Comparison of ENCODE assay signal across 1 cellular context in the genomic region with DNA sequence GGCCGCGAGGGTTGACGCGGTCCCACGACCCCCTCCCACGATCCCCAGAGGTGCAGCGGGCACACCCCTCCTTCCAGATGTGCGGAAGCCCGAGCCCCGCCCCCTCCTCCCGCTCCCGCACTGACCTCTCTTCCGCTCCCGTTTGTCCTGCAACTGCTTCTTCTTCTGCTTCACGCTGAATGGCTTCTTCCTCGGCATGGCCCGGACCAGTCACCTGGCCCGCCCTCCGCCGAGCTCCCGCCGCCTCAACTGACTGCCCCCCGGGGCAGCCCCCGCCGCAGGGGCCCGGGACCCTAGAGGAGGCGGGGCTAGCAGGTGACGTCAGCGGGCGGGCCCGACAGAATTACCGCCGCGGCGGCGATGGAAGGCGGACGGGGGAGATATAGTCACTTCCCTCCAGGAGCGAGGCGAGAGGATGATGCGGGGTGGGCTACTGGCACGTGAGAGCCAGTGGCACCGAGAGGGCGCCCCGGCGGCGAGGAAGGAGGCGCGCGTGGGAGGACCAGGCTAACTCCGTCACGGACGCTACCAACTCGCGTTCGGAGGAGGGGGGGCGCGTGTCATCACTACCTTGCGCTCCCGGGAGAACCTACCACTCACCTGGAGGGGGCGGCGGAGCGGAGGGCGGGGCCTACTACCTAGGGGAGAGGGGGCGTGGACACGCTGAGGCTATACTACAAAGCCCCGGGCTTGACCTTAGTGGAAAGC.
A peak's percentile ranks its signal among the peaks of the same experiment; 100 is the strongest.
TF ChIP-seq lines count a peak whose summit lies in the region.

Gene GNL1, minus strand, starts transcription at position 484 of the 708 bp plus-strand sequence. Its CDS starts 286 bp downstream, at position 198.

TF ChIP-seq in WTC11, 78 proteins besides CTCF, POLR2A, EP300 and RAD21 (continued from another document and continues in another):
- no peak for TF ChIP-seq ZNF425 (CRISPR knock-in tag; conservative IDR thresholded peaks at IDR 0.05)
- no peak for TF ChIP-seq ZNF263 (CRISPR knock-in tag; IDR thresholded peaks at IDR 0.05; ENCODE audit: low read depth)
- TF ChIP-seq RELA (CRISPR knock-in tag; IDR thresholded peaks at IDR 0.05; ENCODE audit: borderline replicate concordance), result no peak
- no peak for TF ChIP-seq ZBTB21 (CRISPR knock-in tag; IDR thresholded peaks at IDR 0.05; ENCODE audit: borderline replicate concordance)
- TF ChIP-seq GTF2I (CRISPR knock-in tag; conservative IDR thresholded peaks at IDR 0.05), result no peak
- TF ChIP-seq ZNF317 (CRISPR knock-in tag; IDR thresholded peaks at IDR 0.05; ENCODE audit: borderline replicate concordance, low read depth), result no peak
- TF ChIP-seq PREB (CRISPR knock-in tag; IDR thresholded peaks at IDR 0.05; ENCODE audit: borderline replicate concordance), result no peak; the same call in 1 of the 2 replicates
- no peak for TF ChIP-seq SMAD4 (CRISPR knock-in tag; IDR thresholded peaks at IDR 0.05)
- no peak for TF ChIP-seq JAZF1 (CRISPR knock-in tag; IDR thresholded peaks at IDR 0.05)
- TF ChIP-seq, protein P1, sequence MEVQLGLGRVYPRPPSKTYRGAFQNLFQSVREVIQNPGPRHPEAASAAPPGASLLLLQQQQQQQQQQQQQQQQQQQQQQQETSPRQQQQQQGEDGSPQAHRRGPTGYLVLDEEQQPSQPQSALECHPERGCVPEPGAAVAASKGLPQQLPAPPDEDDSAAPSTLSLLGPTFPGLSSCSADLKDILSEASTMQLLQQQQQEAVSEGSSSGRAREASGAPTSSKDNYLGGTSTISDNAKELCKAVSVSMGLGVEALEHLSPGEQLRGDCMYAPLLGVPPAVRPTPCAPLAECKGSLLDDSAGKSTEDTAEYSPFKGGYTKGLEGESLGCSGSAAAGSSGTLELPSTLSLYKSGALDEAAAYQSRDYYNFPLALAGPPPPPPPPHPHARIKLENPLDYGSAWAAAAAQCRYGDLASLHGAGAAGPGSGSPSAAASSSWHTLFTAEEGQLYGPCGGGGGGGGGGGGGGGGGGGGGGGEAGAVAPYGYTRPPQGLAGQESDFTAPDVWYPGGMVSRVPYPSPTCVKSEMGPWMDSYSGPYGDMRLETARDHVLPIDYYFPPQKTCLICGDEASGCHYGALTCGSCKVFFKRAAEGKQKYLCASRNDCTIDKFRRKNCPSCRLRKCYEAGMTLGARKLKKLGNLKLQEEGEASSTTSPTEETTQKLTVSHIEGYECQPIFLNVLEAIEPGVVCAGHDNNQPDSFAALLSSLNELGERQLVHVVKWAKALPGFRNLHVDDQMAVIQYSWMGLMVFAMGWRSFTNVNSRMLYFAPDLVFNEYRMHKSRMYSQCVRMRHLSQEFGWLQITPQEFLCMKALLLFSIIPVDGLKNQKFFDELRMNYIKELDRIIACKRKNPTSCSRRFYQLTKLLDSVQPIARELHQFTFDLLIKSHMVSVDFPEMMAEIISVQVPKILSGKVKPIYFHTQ (CRISPR knock-in tag; IDR thresholded peaks at IDR 0.05), result no peak
- TF ChIP-seq ATF1 (CRISPR knock-in tag; IDR thresholded peaks at IDR 0.05), result no peak
- 0 out of 2 replicates have a peak, but pooled peaks have one; percentile 35 for TF ChIP-seq FOXK1 (CRISPR knock-in tag; IDR thresholded peaks at IDR 0.05)
- TF ChIP-seq, protein P2, sequence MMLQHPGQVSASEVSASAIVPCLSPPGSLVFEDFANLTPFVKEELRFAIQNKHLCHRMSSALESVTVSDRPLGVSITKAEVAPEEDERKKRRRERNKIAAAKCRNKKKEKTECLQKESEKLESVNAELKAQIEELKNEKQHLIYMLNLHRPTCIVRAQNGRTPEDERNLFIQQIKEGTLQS (CRISPR knock-in tag; conservative IDR thresholded peaks at IDR 0.05), result peak; percentile 51; the same call in 1 of the 2 replicates
- no peak for TF ChIP-seq NFATC4 (CRISPR knock-in tag; IDR thresholded peaks at IDR 0.05)
- TF ChIP-seq E2F5 (CRISPR knock-in tag; IDR thresholded peaks at IDR 0.05), result 0 out of 2 replicates have a peak, but pooled peaks have one; percentile 44
- TF ChIP-seq ZNF671 (CRISPR knock-in tag; IDR thresholded peaks at IDR 0.05), result no peak
- TF ChIP-seq ZNF423 (CRISPR knock-in tag; IDR thresholded peaks at IDR 0.05), result peak; percentile 46; the same call in 1 of the 2 replicates
- TF ChIP-seq, protein P3, sequence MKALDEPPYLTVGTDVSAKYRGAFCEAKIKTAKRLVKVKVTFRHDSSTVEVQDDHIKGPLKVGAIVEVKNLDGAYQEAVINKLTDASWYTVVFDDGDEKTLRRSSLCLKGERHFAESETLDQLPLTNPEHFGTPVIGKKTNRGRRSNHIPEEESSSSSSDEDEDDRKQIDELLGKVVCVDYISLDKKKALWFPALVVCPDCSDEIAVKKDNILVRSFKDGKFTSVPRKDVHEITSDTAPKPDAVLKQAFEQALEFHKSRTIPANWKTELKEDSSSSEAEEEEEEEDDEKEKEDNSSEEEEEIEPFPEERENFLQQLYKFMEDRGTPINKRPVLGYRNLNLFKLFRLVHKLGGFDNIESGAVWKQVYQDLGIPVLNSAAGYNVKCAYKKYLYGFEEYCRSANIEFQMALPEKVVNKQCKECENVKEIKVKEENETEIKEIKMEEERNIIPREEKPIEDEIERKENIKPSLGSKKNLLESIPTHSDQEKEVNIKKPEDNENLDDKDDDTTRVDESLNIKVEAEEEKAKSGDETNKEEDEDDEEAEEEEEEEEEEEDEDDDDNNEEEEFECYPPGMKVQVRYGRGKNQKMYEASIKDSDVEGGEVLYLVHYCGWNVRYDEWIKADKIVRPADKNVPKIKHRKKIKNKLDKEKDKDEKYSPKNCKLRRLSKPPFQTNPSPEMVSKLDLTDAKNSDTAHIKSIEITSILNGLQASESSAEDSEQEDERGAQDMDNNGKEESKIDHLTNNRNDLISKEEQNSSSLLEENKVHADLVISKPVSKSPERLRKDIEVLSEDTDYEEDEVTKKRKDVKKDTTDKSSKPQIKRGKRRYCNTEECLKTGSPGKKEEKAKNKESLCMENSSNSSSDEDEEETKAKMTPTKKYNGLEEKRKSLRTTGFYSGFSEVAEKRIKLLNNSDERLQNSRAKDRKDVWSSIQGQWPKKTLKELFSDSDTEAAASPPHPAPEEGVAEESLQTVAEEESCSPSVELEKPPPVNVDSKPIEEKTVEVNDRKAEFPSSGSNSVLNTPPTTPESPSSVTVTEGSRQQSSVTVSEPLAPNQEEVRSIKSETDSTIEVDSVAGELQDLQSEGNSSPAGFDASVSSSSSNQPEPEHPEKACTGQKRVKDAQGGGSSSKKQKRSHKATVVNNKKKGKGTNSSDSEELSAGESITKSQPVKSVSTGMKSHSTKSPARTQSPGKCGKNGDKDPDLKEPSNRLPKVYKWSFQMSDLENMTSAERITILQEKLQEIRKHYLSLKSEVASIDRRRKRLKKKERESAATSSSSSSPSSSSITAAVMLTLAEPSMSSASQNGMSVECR (CRISPR knock-in tag; IDR thresholded peaks at IDR 0.05; ENCODE audit: borderline replicate concordance), result 0 out of 2 replicates have a peak, but pooled peaks have one; percentile 57
- no peak for TF ChIP-seq EMX1 (CRISPR knock-in tag; IDR thresholded peaks at IDR 0.05)
- no peak for TF ChIP-seq ZSCAN18 (CRISPR knock-in tag; IDR thresholded peaks at IDR 0.05)
- peak; percentile 87 for TF ChIP-seq NFE2L1 (CRISPR knock-in tag; IDR thresholded peaks at IDR 0.05)
- TF ChIP-seq ZNF416 (CRISPR knock-in tag; IDR thresholded peaks at IDR 0.05), result no peak
- no peak for TF ChIP-seq CBFB (CRISPR knock-in tag; IDR thresholded peaks at IDR 0.05; ENCODE audit: low read depth)
- no peak for TF ChIP-seq ZMAT4 (CRISPR knock-in tag; IDR thresholded peaks at IDR 0.05)
- TF ChIP-seq OVOL2 (CRISPR knock-in tag; IDR thresholded peaks at IDR 0.05; ENCODE audit: borderline replicate concordance), result no peak
- TF ChIP-seq, protein P4, sequence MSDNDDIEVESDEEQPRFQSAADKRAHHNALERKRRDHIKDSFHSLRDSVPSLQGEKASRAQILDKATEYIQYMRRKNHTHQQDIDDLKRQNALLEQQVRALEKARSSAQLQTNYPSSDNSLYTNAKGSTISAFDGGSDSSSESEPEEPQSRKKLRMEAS (CRISPR knock-in tag; IDR thresholded peaks at IDR 0.05), result peak; percentile 68
- peak; percentile 83; the same call in 1 of the 2 replicates for TF ChIP-seq ZNF512 (CRISPR knock-in tag; IDR thresholded peaks at IDR 0.05; ENCODE audit: borderline replicate concordance)
- no peak for TF ChIP-seq PRRX2 (CRISPR knock-in tag; IDR thresholded peaks at IDR 0.05)
- no peak for TF ChIP-seq RORB (CRISPR knock-in tag; IDR thresholded peaks at IDR 0.05)
- no peak for TF ChIP-seq ZNF219 (CRISPR knock-in tag; IDR thresholded peaks at IDR 0.05; ENCODE audit: borderline replicate concordance)
- TF ChIP-seq, protein P5, sequence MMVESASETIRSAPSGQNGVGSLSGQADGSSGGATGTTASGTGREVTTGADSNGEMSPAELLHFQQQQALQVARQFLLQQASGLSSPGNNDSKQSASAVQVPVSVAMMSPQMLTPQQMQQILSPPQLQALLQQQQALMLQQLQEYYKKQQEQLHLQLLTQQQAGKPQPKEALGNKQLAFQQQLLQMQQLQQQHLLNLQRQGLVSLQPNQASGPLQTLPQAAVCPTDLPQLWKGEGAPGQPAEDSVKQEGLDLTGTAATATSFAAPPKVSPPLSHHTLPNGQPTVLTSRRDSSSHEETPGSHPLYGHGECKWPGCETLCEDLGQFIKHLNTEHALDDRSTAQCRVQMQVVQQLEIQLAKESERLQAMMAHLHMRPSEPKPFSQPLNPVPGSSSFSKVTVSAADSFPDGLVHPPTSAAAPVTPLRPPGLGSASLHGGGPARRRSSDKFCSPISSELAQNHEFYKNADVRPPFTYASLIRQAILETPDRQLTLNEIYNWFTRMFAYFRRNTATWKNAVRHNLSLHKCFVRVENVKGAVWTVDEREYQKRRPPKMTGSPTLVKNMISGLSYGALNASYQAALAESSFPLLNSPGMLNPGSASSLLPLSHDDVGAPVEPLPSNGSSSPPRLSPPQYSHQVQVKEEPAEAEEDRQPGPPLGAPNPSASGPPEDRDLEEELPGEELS (CRISPR knock-in tag; IDR thresholded peaks at IDR 0.05), result 0 out of 2 replicates have a peak, but pooled peaks have one; percentile 45
- TF ChIP-seq ESRRA (CRISPR knock-in tag; IDR thresholded peaks at IDR 0.05; ENCODE audit: borderline replicate concordance), result no peak
- TF ChIP-seq IRF2 (CRISPR knock-in tag; IDR thresholded peaks at IDR 0.05; ENCODE audit: borderline replicate concordance, low read depth), result 0 out of 2 replicates have a peak, but pooled peaks have one; percentile 34
- no peak for TF ChIP-seq ELF4 (CRISPR knock-in tag; IDR thresholded peaks at IDR 0.05; ENCODE audit: low read depth)
